ENCODE assay signal across 19 cellular contexts in genomic region chr10:21048086-21048485, GRCh38.
DNase-seq lines count a peak whose midpoint lies in the region; ATAC-seq and TF ChIP-seq lines count a peak whose summit lies in the region.
"Had no signal": no experiment of that assay in that cellular context is flagged by ENCODE, and none has a peak within 500 bp of the region (broad histone marks: within the 10 kb centered on the region; RNA-seq: fewer than 3 reads in every experiment).

No MANE protein-coding gene starts in this region.

- no peak overlapping the region for H3K9ac ChIP-seq in adipocyte (ENCODE audit: low read length)
- H3K9ac ChIP-seq in smooth muscle cell (ENCODE audit: low read depth), result no peak overlapping the region

- H3K27me3 ChIP-seq in adipocyte (replicated peaks; ENCODE audit: control insufficient read depth, insufficient read depth, low read length), result no peaks in the 10 kb centered on the region
- H3K27me3 ChIP-seq in foreskin keratinocyte, result no peaks in the 10 kb centered on the region
- H3K27me3 ChIP-seq in smooth muscle cell (ENCODE audit: low read depth), result no peaks in the 10 kb centered on the region
- H3K27me3 ChIP-seq: right atrium auricular region had no signal

- H3K9me3 ChIP-seq in adipocyte (ENCODE audit: control insufficient read depth, low read length) (peaks cover 11% of the 10 kb centered on the region), smooth muscle cell (replicated peaks; ENCODE audit: low read depth) (no peaks in the 10 kb centered on the region)
- H3K9me3 ChIP-seq: right atrium auricular region had no signal

- H3K27ac ChIP-seq in foreskin keratinocyte (no peak overlapping the region), smooth muscle cell (ENCODE audit: low read depth) (peak overlapping the region; percentile 12)
- H3K27ac ChIP-seq: HL-60, right atrium auricular region had no signal

- peak; percentile 75 for ATAC-seq in foreskin keratinocyte
- no peak for ATAC-seq in left lobe of liver
- ATAC-seq: CD8-positive, alpha-beta T cell; naive thymus-derived CD4-positive, alpha-beta T cell had no signal

- 39% methylated on average over 5 of the region's 5 CpGs for WGBS in smooth muscle cell (ENCODE audit: low lambda C conversion rate)

- no peaks in the 10 kb centered on the region for H3K79me2 ChIP-seq in smooth muscle cell (ENCODE audit: low read depth)

- TF ChIP-seq CTCF in foreskin keratinocyte (conservative IDR thresholded peaks at IDR 0.05) (no peak), smooth muscle cell (IDR thresholded peaks at IDR 0.05; ENCODE audit: borderline replicate concordance, insufficient read depth, poor library complexity, severe bottlenecking) (no peak)

- H3K36me3 ChIP-seq in adipocyte (ENCODE audit: control insufficient read depth, insufficient read depth, low read length, severe bottlenecking), result no peaks in the 10 kb centered on the region
- no peaks in the 10 kb centered on the region for H3K36me3 ChIP-seq in smooth muscle cell (ENCODE audit: low read depth)
- H3K36me3 ChIP-seq: right atrium auricular region had no signal

- H4K20me1 ChIP-seq in smooth muscle cell (ENCODE audit: low read depth), result no peaks in the 10 kb centered on the region

- H3K4me1 ChIP-seq in adipocyte (ENCODE audit: control insufficient read depth, insufficient read depth, low read length) (peaks cover 32% of the 10 kb centered on the region), foreskin keratinocyte (no peaks in the 10 kb centered on the region), smooth muscle cell (ENCODE audit: low read depth) (peaks cover 1% of the 10 kb centered on the region)
- H3K4me1 ChIP-seq: right atrium auricular region had no signal

- H3K4me3 ChIP-seq in adipocyte (ENCODE audit: low read length) (peak overlapping the region; percentile 5), smooth muscle cell (no peak overlapping the region)
- H3K4me3 ChIP-seq: right atrium auricular region had no signal

- DNase-seq in M059J (ENCODE audit: low read depth) (peak; percentile 51), adipocyte (ENCODE audit: low read depth) (no peak), foreskin keratinocyte (peak; percentile 20 to 54), smooth muscle cell (lab: John Stamatoyannopoulos, UW; ENCODE audit: unreplicated experiment) (no peak), left lobe of liver (ENCODE audit: low spot score) (no peak), NCI-H524 (lab: John Stamatoyannopoulos, UW) (no peak), NCI-H82 treated with DMSO at 0.1 percent for 48 hours (lab: John Stamatoyannopoulos, UW; ENCODE audit: unreplicated experiment) (no peak)
- DNase-seq: activated CD4-positive, alpha-beta T cell treated with anti-CD3 and anti-CD28 coated beads, Interleukin-2, amount 50 U/mL, for 48 hours; activated CD4-positive, CD25-positive, alpha-beta regulatory T cell; activated effector memory CD4-positive, alpha-beta T cell treated with anti-CD3 and anti-CD28 coated beads, Interleukin-2, amount 50 U/mL, for 16 hours; CD8-positive, alpha-beta T cell; erythroblast; GDM1; kidney glomerular epithelial cell; naive thymus-derived CD4-positive, alpha-beta T cell; NCI-H69; T1000 had no signal

- no peak overlapping the region for H2AFZ ChIP-seq in smooth muscle cell (ENCODE audit: low read depth)

- peaks cover 4% of the 10 kb centered on the region for H3F3A ChIP-seq in smooth muscle cell (ENCODE audit: low read depth)

- peak overlapping the region; percentile 49 for H3K4me2 ChIP-seq in smooth muscle cell

Comparison
In these comparisons a context has a peak if more than half of its experiments do, and no peak if none do; other contexts are left out.
1. DNase-seq: peak in M059J (single experiment) and foreskin keratinocyte (2 of 2); none in adipocyte (single experiment), smooth muscle cell (single experiment), left lobe of liver (single experiment), NCI-H524 (0 of 2) and NCI-H82 treated with DMSO at 0.1 percent for 48 hours (single experiment).